14 cellular contexts compared by ENCODE assay signal in the genomic region with DNA sequence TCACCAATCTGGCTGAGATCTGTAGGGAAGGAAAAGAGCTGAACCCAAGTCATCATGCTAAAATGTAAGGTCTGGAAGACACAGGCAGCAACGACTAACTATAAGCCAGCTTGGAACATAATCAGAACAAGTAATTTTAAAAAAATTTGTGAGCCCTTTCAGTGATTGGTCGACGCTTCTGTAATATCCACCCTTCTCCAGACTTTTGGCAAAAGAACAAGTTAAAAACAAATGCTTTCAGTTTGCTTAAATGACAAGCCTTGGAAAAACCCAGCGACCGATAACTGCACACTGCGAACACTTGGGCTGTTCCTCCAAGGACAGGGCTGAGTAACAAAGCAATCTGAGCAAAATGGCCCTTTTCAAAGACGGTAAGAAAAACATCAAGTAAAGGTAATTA. TPM values are rescaled to one million over a fixed set of nuclear protein-coding genes. Genes with fewer than 3 reads are reported as not detected.
DNase-seq lines count a peak whose midpoint lies in the region; ATAC-seq, FAIRE-seq and TF ChIP-seq lines count a peak whose summit lies in the region.
"Had no signal": no experiment of that assay in that cellular context is flagged by ENCODE, and none has a peak within 500 bp of the region (broad histone marks: within the 10 kb centered on the region; RNA-seq: fewer than 3 reads in every experiment).

No MANE protein-coding gene starts in this region.

- H3K4me1 ChIP-seq in duodenal mucosa (ENCODE audit: control insufficient read depth in 1 of 2, insufficient read depth in 2 of 2, low read length in 2 of 2) (peaks cover 18 to 28% of the 10 kb centered on the region in 2 donors), HepG2 (ENCODE audit: insufficient read depth, low read length) (peaks cover 77% of the 10 kb centered on the region), MM.1S (ENCODE audit: low read length) (no peaks in the 10 kb centered on the region)

- WGBS in HepG2 (ENCODE audit: low lambda C conversion rate), result 60% methylated on average over 7 of the region's 7 CpGs

- TF ChIP-seq EP300 in HepG2 (IDR thresholded peaks at IDR 0.05; ENCODE audit: low read depth in 2 of 2, low read length in 2 of 2) (no peak), HepG2 (CRISPR knock-in tag; IDR thresholded peaks at IDR 0.05; ENCODE audit: borderline replicate concordance) (no peak)

- H3K4me2 ChIP-seq in HepG2 (ENCODE audit: low read depth, low read length) (peak overlapping the region; percentile 72), MM.1S (ENCODE audit: low read depth, low read length) (no peak overlapping the region)

- H3K79me2 ChIP-seq in HepG2 (ENCODE audit: insufficient read depth, low read length) (peaks cover 12% of the 10 kb centered on the region), MM.1S (ENCODE audit: low read length) (no peaks in the 10 kb centered on the region)

- H3K27ac Mint-ChIP-seq in type B pancreatic cell, result no peak overlapping the region
- H3K27ac Mint-ChIP-seq: H9 had no signal

- DNase-seq in HS-5 (ENCODE audit: low read depth) (peak; percentile 59), HepG2 (ENCODE audit: low spot score) (no peak), type B pancreatic cell (ENCODE audit: extremely low spot score, unreplicated experiment) (no peak), NCI-H2107 treated with DMSO at 0.1 percent for 48 hours (lab: John Stamatoyannopoulos, UW; ENCODE audit: unreplicated experiment) (no peak), MM.1S (no peak)
- no peak for DNase-seq in activated CD4-positive, alpha-beta T cell treated with anti-CD3 and anti-CD28 coated beads for 1 hour
- DNase-seq: activated CD8-positive, alpha-beta memory T cell treated with anti-CD3 and anti-CD28 coated beads, Interleukin-2, amount 50 U/mL, for 4 hours; H9; NCI-H1092; NCI-H524 treated with DMSO at 0.1 percent for 48 hours; RPMI8226 had no signal

- no peak for TF ChIP-seq POLR2A in HepG2 (IDR thresholded peaks at IDR 0.05; ENCODE audit: insufficient read depth in 1 of 2, low read depth in 2 of 2, low read length in 2 of 2)

- H3K9me3 Mint-ChIP-seq in type B pancreatic cell, result no peaks in the 10 kb centered on the region
- H3K9me3 Mint-ChIP-seq: H9 had no signal

- POLR2A ChIA-PET in HepG2 (lab: Yijun Ruan, JAX), result interaction anchor here (0.8 to 4.8 kb wide), 13 partner anchors 11 to 144 kb away, joined by 3 to 71 read pairs (median 5); a partner anchor contains a TSS

- CTCF ChIA-PET in HepG2 (lab: Yijun Ruan, JAX; ENCODE audit: low intra/inter-chr PET ratio, low total read pairs), result interaction anchor here (0.8 kb wide), 1 partner anchor 61 kb away, joined by 4 read pairs; no protein-coding TSS in a partner anchor

- H3K4me1 Mint-ChIP-seq in type B pancreatic cell (ENCODE audit: unreplicated experiment), result peaks cover 19% of the 10 kb centered on the region

- no peak overlapping the region for H2AFZ ChIP-seq in HepG2 (ENCODE audit: low read length)
- H2AFZ ChIP-seq in MM.1S (ENCODE audit: low read length), result no peak overlapping the region

- no peak for FAIRE-seq in HepG2 (lab: Jason Lieb, UNC)
- FAIRE-seq: GM12892 had no signal

- H4K20me1 ChIP-seq in HepG2 (ENCODE audit: insufficient read depth, low read length) (no peaks in the 10 kb centered on the region), MM.1S (ENCODE audit: insufficient read depth, low read length) (no peaks in the 10 kb centered on the region)

- no peak for TF ChIP-seq RAD21 in HepG2 (CRISPR knock-in tag; IDR thresholded peaks at IDR 0.05)

- no peaks in the 10 kb centered on the region for H3K36me3 Mint-ChIP-seq in type B pancreatic cell

- no peak overlapping the region for H3K27ac ChIP-seq in duodenal mucosa (ENCODE audit: low read depth, low read length)
- H3K27ac ChIP-seq in HepG2 (ENCODE audit: extremely low read length, insufficient read depth, low read length), result peak overlapping the region; percentile 88
- no peak overlapping the region for H3K27ac ChIP-seq in MM.1S (ENCODE audit: low read length)
- H3K27ac ChIP-seq: suprapubic skin had no signal

- intact Hi-C loops in HepG2 (cut with micrococcal nuclease; ENCODE audit: unreplicated experiment), result loop anchor here (1.0 to 5.0 kb wide), 3 partner anchors 48 to 212 kb away; a partner anchor contains a TSS

- no peaks in the 10 kb centered on the region for H3K9me2 ChIP-seq in MM.1S (replicated peaks; ENCODE audit: insufficient read depth, low read length)

- peak overlapping the region; percentile 9 for H3K4me3 Mint-ChIP-seq in type B pancreatic cell
- H3K4me3 Mint-ChIP-seq: H9 had no signal

- no peaks in the 10 kb centered on the region for H3K27me3 ChIP-seq in duodenal mucosa (ENCODE audit: control insufficient read depth in 1 of 2, insufficient read depth in 2 of 2, low read length in 2 of 2)
- no peaks in the 10 kb centered on the region for H3K27me3 ChIP-seq in HepG2 (ENCODE audit: control insufficient read depth in 1 of 2, insufficient read depth in 2 of 2, low read length in 2 of 2)
- H3K27me3 ChIP-seq in MM.1S (replicated peaks; ENCODE audit: insufficient read depth, low read length), result peaks cover 14% of the 10 kb centered on the region; the same call in 1 of the 2 replicates
- H3K27me3 ChIP-seq: suprapubic skin had no signal

- H3K9ac ChIP-seq in duodenal mucosa (ENCODE audit: low read depth in 1 of 2, low read length in 2 of 2) (peak overlapping the region in 1 of 2 donors; percentile 13), HepG2 (ENCODE audit: insufficient read depth, low read depth, low read length) (peak overlapping the region; percentile 67), MM.1S (ENCODE audit: low read length) (no peak overlapping the region)

- H3K4me3 ChIP-seq in duodenal mucosa (ENCODE audit: low read depth in 1 of 2, low read length in 2 of 2), result peak overlapping the region; percentile 5 to 41
- H3K4me3 ChIP-seq in HepG2 (replicated peaks in 1 of 3; ENCODE audit: insufficient read depth in 1 of 3, low read depth in 2 of 3, low read length in 3 of 3), result peak overlapping the region in 2 of 3 experiments; percentile 14 to 39; a peak in 1 of 6 replicates
- no peak overlapping the region for H3K4me3 ChIP-seq in MM.1S (ENCODE audit: low read length)
- H3K4me3 ChIP-seq: suprapubic skin had no signal

- H3F3A ChIP-seq in MM.1S (ENCODE audit: insufficient read depth, low read length), result no peaks in the 10 kb centered on the region

- TF ChIP-seq CTCF in HepG2 (CRISPR knock-in tag; IDR thresholded peaks at IDR 0.05), result no peak
- no peak for TF ChIP-seq CTCF in type B pancreatic cell (conservative IDR thresholded peaks at IDR 0.05)
- no peak for TF ChIP-seq CTCF in MM.1S (IDR thresholded peaks at IDR 0.05; ENCODE audit: low read length)

- ATAC-seq in HepG2, result no peak

- peaks cover 6% of the 10 kb centered on the region for H3K27me3 Mint-ChIP-seq in type B pancreatic cell

- H3K36me3 ChIP-seq in duodenal mucosa (ENCODE audit: control insufficient read depth in 1 of 2, insufficient read depth in 2 of 2, low read length in 2 of 2) (no peaks in the 10 kb centered on the region), HepG2 (replicated peaks in 1 of 2; ENCODE audit: control insufficient read depth in 1 of 2, insufficient read depth in 2 of 2, low read length in 2 of 2) (peaks cover 10 to 44% of the 10 kb centered on the region in 2 experiments), MM.1S (replicated peaks; ENCODE audit: insufficient read depth, low read length) (no peaks in the 10 kb centered on the region)
- H3K36me3 ChIP-seq: suprapubic skin had no signal

- no peaks in the 10 kb centered on the region for H3K9me3 ChIP-seq in duodenal mucosa (ENCODE audit: control insufficient read depth in 1 of 2, low read length in 2 of 2)
- no peaks in the 10 kb centered on the region for H3K9me3 ChIP-seq in HepG2 (ENCODE audit: low read length)
- no peaks in the 10 kb centered on the region for H3K9me3 ChIP-seq in MM.1S (replicated peaks; ENCODE audit: insufficient read depth, low read length)
- H3K9me3 ChIP-seq: suprapubic skin had no signal

- in situ Hi-C loops in HepG2 (cut with HindIII; ENCODE audit: extremely low pct_ligation_motif_present, low pct_unique_long_range_greater_than_20kb), result loop anchor here (5.0 to 10.0 kb wide), 2 partner anchors 47 to 205 kb away; a partner anchor contains a TSS

- TSS peak; percentile 97 for BruUV-seq in HepG2 (replicated peaks; lab: Mats Ljungman, UMichigan)

TF ChIP-seq in HepG2, 621 proteins besides CTCF, POLR2A, EP300 and RAD21 (continues in another document):
- TF ChIP-seq, protein P1, sequence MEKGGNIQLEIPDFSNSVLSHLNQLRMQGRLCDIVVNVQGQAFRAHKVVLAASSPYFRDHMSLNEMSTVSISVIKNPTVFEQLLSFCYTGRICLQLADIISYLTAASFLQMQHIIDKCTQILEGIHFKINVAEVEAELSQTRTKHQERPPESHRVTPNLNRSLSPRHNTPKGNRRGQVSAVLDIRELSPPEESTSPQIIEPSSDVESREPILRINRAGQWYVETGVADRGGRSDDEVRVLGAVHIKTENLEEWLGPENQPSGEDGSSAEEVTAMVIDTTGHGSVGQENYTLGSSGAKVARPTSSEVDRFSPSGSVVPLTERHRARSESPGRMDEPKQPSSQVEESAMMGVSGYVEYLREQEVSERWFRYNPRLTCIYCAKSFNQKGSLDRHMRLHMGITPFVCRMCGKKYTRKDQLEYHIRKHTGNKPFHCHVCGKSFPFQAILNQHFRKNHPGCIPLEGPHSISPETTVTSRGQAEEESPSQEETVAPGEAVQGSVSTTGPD (CRISPR knock-in tag; IDR thresholded peaks at IDR 0.05), result no peak

RNA-seq across cellular contexts. Expression of a gene that starts 49.6 kb away (rescaled TPM):
- total RNA-seq in HepG2 (2016; rRNA removed; fragmentation: Illumina TruSeq; extraction: Trizol) (42.5 and 56.5 TPM in 2 replicates), type B pancreatic cell (ENCODE audit: low replicate concordance) (5.4 and 6.5 TPM in 2 replicates)
- total RNA-seq in HepG2 (2016; cell fraction: cytosol; rRNA removed; fragmentation: Illumina TruSeq; extraction: Trizol; ENCODE audit: low read depth), result 71.9 and 81.0 TPM in 2 replicates
- total RNA-seq in HepG2 (2016; cell fraction: insoluble cytoplasmic fraction; rRNA removed; fragmentation: Illumina TruSeq; extraction: Trizol), result 34.4 and 55.2 TPM in 2 replicates
- total RNA-seq in HepG2 (2016; cell fraction: membrane; rRNA removed; fragmentation: Illumina TruSeq; extraction: Trizol), result 69.6 and 77.5 TPM in 2 replicates
- 66.0 and 74.7 TPM in 2 replicates for total RNA-seq in HepG2 (2016; cell fraction: nucleus; rRNA removed; fragmentation: Illumina TruSeq; extraction: Trizol)
- polyA plus RNA-seq in HepG2 (2011; rRNA removed), result 155 and 208 TPM in 2 replicates
- polyA plus RNA-seq in HepG2 (2011; cell fraction: cytosol; rRNA removed), result 113 and 150 TPM in 2 replicates
- polyA plus RNA-seq in HepG2 (2011; cell fraction: nucleus; rRNA removed), result 207 and 256 TPM in 2 replicates
- polyA plus RNA-seq in HepG2 (2012), result 61.3 and 94.3 TPM in 2 replicates
- polyA plus RNA-seq in HepG2 (2016; cell fraction: cytosol; fragmentation: Illumina TruSeq; extraction: Trizol; ENCODE audit: low read depth), result 28.0 and 30.8 TPM in 2 replicates
- 34.4 and 44.9 TPM in 2 replicates for polyA plus RNA-seq in HepG2 (2016; cell fraction: insoluble cytoplasmic fraction; fragmentation: Illumina TruSeq; extraction: Trizol; ENCODE audit: low read depth)
- 53.8 and 67.9 TPM in 2 replicates for polyA plus RNA-seq in HepG2 (2016; cell fraction: membrane; fragmentation: Illumina TruSeq; extraction: Trizol; ENCODE audit: low read depth)
- polyA plus RNA-seq in HepG2 (2016; cell fraction: nucleus; fragmentation: Illumina TruSeq; extraction: Trizol; ENCODE audit: insufficient read depth, low read depth), result 84.3 and 88.3 TPM in 2 replicates
- 65.0 and 447 TPM in 2 replicates for polyA minus RNA-seq in HepG2 (2011; rRNA and poly(A)+ RNA removed; ENCODE audit: low replicate concordance)
- polyA minus RNA-seq in HepG2 (2011; cell fraction: cytosol; rRNA and poly(A)+ RNA removed), result 126 and 149 TPM in 2 replicates
- polyA minus RNA-seq in HepG2 (2011; cell fraction: nucleus; rRNA and poly(A)+ RNA removed), result 126 and 142 TPM in 2 replicates
